In the genomic region with DNA sequence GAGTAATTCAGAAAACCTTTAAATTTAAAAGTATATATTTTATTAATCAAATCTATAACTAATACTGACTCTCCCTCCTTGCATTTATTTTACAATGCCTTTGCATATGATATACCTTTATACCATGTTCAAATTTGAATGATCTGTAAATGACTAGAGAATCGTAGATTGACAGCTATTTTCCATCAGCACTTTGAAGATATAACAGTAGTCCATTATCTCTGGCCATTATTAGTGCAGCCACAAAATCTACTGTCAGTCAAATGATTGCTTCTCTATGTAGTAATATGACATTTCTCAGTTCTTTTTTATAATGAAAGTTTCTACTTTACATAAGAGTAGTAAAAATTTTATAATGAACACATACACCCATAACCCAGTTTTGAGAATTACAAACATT, we compare ENCODE assay signal across 39 cellular contexts.
"Had no signal": no experiment of that assay in that cellular context is flagged by ENCODE, and none has a peak within 500 bp of the region (broad histone marks: within the 10 kb centered on the region; RNA-seq: fewer than 3 reads in every experiment).

No MANE protein-coding gene starts in this region.

- H3K27me3 Mint-ChIP-seq: activated naive CD4-positive, alpha-beta T cell treated with anti-CD3 and anti-CD28 coated beads, Interleukin-2, amount 10 ng/mL, durations not matched to agents 7 days and 5 days; activated naive CD4-positive, alpha-beta T cell treated with anti-CD3 and anti-CD28 coated beads, Interleukin-2, amount 50 U/mL, for 24 hours; activated naive CD8-positive, alpha-beta T cell; activated naive CD8-positive, alpha-beta T cell treated with anti-CD3 and anti-CD28 coated beads for 36 hours; activated naive CD8-positive, alpha-beta T cell treated with anti-CD3 and anti-CD28 coated beads, Interleukin-2, amount 10 ng/mL, durations not matched to agents 7 days and 5 days; activated naive CD8-positive, alpha-beta T cell treated with anti-CD3 and anti-CD28 coated beads, Interleukin-2, amount 50 U/mL, for 24 hours; activated T-cell treated with anti-CD3 and anti-CD28 coated beads, Interleukin-2, amount 50 U/mL, for 24 hours; activated T-helper 17 cell treated with anti-CD3 and anti-CD28 coated beads, Interleukin-2, amount 50 U/mL, for 72 hours; central memory CD8-positive, alpha-beta T cell had no signal

- H3K36me3 ChIP-seq: adrenal gland, ascending aorta, brain microvascular endothelial cell, breast epithelium, cardiac muscle cell had no signal

- H3K9me3 ChIP-seq: adrenal gland, ascending aorta, body of pancreas, breast epithelium had no signal

- H3K4me1 Mint-ChIP-seq: activated naive CD4-positive, alpha-beta T cell treated with anti-CD3 and anti-CD28 coated beads, Interleukin-2, amount 10 ng/mL, durations not matched to agents 7 days and 5 days; activated naive CD4-positive, alpha-beta T cell treated with anti-CD3 and anti-CD28 coated beads, Interleukin-2, amount 50 U/mL, for 24 hours; activated naive CD8-positive, alpha-beta T cell treated with anti-CD3 and anti-CD28 coated beads for 36 hours; activated naive CD8-positive, alpha-beta T cell treated with anti-CD3 and anti-CD28 coated beads, Interleukin-2, amount 10 ng/mL, durations not matched to agents 7 days and 5 days; activated naive CD8-positive, alpha-beta T cell treated with anti-CD3 and anti-CD28 coated beads, Interleukin-2, amount 50 U/mL, for 24 hours; brain; central memory CD8-positive, alpha-beta T cell had no signal

- H3K27ac ChIP-seq: adrenal gland, ascending aorta, body of pancreas, brain microvascular endothelial cell, breast epithelium, cardiac muscle cell had no signal

- DNase-seq: activated effector memory CD4-positive, alpha-beta T cell treated with anti-CD3 and anti-CD28 coated beads, Interleukin-2, amount 50 U/mL, for 16 hours; activated effector memory CD4-positive, alpha-beta T cell treated with Interleukin-2 at 50 U/mL for 16 hours; activated gamma-delta T cell; activated gamma-delta T cell treated with Interleukin-2 at 50 U/mL for 16 hours; activated naive CD4-positive, alpha-beta T cell; activated naive CD4-positive, alpha-beta T cell treated with anti-CD3 and anti-CD28 coated beads for 36 hours; activated naive CD4-positive, alpha-beta T cell treated with anti-CD3 and anti-CD28 coated beads, Interleukin-2, amount 10 ng/mL, durations not matched to agents 7 days and 5 days; activated naive CD4-positive, alpha-beta T cell treated with anti-CD3 and anti-CD28 coated beads, Interleukin-2, amount 50 U/mL, for 16 hours; activated naive CD4-positive, alpha-beta T cell treated with Interleukin-2 at 50 U/mL for 16 hours; activated naive CD8-positive, alpha-beta T cell treated with anti-CD3 and anti-CD28 coated beads for 36 hours; activated naive CD8-positive, alpha-beta T cell treated with anti-CD3 and anti-CD28 coated beads, Interleukin-2, amount 10 ng/mL, durations not matched to agents 7 days and 5 days; activated naive CD8-positive, alpha-beta T cell treated with anti-CD3 and anti-CD28 coated beads, Interleukin-2, amount 50 U/mL, for 24 hours; activated T-cell treated with anti-CD3 and anti-CD28 coated beads, Interleukin-2, amount 50 U/mL, for 24 hours; activated T-cell treated with anti-CD3 and anti-CD28 coated beads, Interleukin-2, amount 50 U/mL, for 4 hours; activated T-cell treated with anti-CD3 and anti-CD28 coated beads, Interleukin-2, amount 50 U/mL, for 48 hours; activated T-cell treated with anti-CD3 and anti-CD28 coated beads, Interleukin-2, amount 50 U/mL, for 72 hours; adrenal gland; amniotic stem cell; amygdala; anterior cingulate cortex; aorta; body of pancreas; brain microvascular endothelial cell; caudate nucleus; central memory CD4-positive, alpha-beta T cell; cerebellar nuclear complex had no signal

- H3K36me3 Mint-ChIP-seq: activated naive CD4-positive, alpha-beta T cell treated with anti-CD3 and anti-CD28 coated beads, Interleukin-2, amount 10 ng/mL, durations not matched to agents 7 days and 5 days; activated naive CD4-positive, alpha-beta T cell treated with anti-CD3 and anti-CD28 coated beads, Interleukin-2, amount 50 U/mL, for 24 hours; activated naive CD4-positive, alpha-beta T cell treated with anti-CD3 and anti-CD28 coated beads, Interleukin-2, amount 50 U/mL, for 72 hours; activated naive CD8-positive, alpha-beta T cell; activated naive CD8-positive, alpha-beta T cell treated with anti-CD3 and anti-CD28 coated beads for 36 hours; activated naive CD8-positive, alpha-beta T cell treated with anti-CD3 and anti-CD28 coated beads, Interleukin-2, amount 10 ng/mL, durations not matched to agents 7 days and 5 days; brain had no signal

- H3K4me1 ChIP-seq: adrenal gland, ascending aorta, body of pancreas, breast epithelium had no signal

- H3K4me3 ChIP-seq: adrenal gland, ascending aorta, body of pancreas, breast epithelium, cardiac muscle cell had no signal

- H3K27ac Mint-ChIP-seq: activated naive CD4-positive, alpha-beta T cell treated with anti-CD3 and anti-CD28 coated beads for 36 hours; activated naive CD4-positive, alpha-beta T cell treated with anti-CD3 and anti-CD28 coated beads, Interleukin-2, amount 10 ng/mL, durations not matched to agents 7 days and 5 days; activated naive CD4-positive, alpha-beta T cell treated with anti-CD3 and anti-CD28 coated beads, Interleukin-2, amount 50 U/mL, for 24 hours; activated naive CD4-positive, alpha-beta T cell treated with anti-CD3 and anti-CD28 coated beads, Interleukin-2, amount 50 U/mL, for 72 hours; activated naive CD8-positive, alpha-beta T cell; activated naive CD8-positive, alpha-beta T cell treated with anti-CD3 and anti-CD28 coated beads for 36 hours; activated naive CD8-positive, alpha-beta T cell treated with anti-CD3 and anti-CD28 coated beads, Interleukin-2, amount 10 ng/mL, durations not matched to agents 7 days and 5 days; activated naive CD8-positive, alpha-beta T cell treated with anti-CD3 and anti-CD28 coated beads, Interleukin-2, amount 50 U/mL, for 24 hours; activated T-cell treated with anti-CD3 and anti-CD28 coated beads, Interleukin-2, amount 50 U/mL, for 24 hours; activated T-cell treated with anti-CD3 and anti-CD28 coated beads, Interleukin-2, amount 50 U/mL, for 72 hours; activated T-helper 1 cell treated with anti-CD3 and anti-CD28 coated beads, Interleukin-12 subunit alpha, Interleukin-12 subunit beta, Interleukin-2, Interleukin-4 antibody, amounts not matched to agents 30 ng/mL and 10 ng/mL and 1 ng/mL, durations not matched to agents 14 hours and 24 hours and 36 hours; activated T-helper 2 cell treated with anti-CD3 and anti-CD28 coated beads, Interferon-gamma antibody, Interleukin-2, Interleukin-4, amounts not matched to agents 10 μg/mL and 5 μg/mL and 100 μg/mL, durations not matched to agents 14 hours and 24 hours and 36 hours; brain had no signal

- ATAC-seq: activated naive CD4-positive, alpha-beta T cell treated with anti-CD3 and anti-CD28 coated beads, Interleukin-2, amount 50 U/mL, for 72 hours; activated naive CD8-positive, alpha-beta T cell treated with anti-CD3 and anti-CD28 coated beads, Interleukin-2, amount 50 U/mL, for 24 hours; activated T-cell treated with anti-CD3 and anti-CD28 coated beads, Interleukin-2, amount 50 U/mL, for 4 hours; activated T-cell treated with anti-CD3 and anti-CD28 coated beads, Interleukin-2, amount 50 U/mL, for 72 hours; activated T-helper 17 cell treated with anti-CD3 and anti-CD28 coated beads, Interleukin-2, amount 50 U/mL, for 72 hours; body of pancreas had no signal

- H3K27me3 ChIP-seq: adrenal gland, ascending aorta, body of pancreas, brain microvascular endothelial cell, breast epithelium, cardiac muscle cell had no signal

- H3K4me3 Mint-ChIP-seq: activated naive CD4-positive, alpha-beta T cell treated with anti-CD3 and anti-CD28 coated beads for 36 hours; activated naive CD4-positive, alpha-beta T cell treated with anti-CD3 and anti-CD28 coated beads, Interleukin-2, amount 10 ng/mL, durations not matched to agents 7 days and 5 days; activated naive CD4-positive, alpha-beta T cell treated with anti-CD3 and anti-CD28 coated beads, Interleukin-2, amount 50 U/mL, for 24 hours; activated naive CD8-positive, alpha-beta T cell; activated naive CD8-positive, alpha-beta T cell treated with anti-CD3 and anti-CD28 coated beads for 36 hours; activated naive CD8-positive, alpha-beta T cell treated with anti-CD3 and anti-CD28 coated beads, Interleukin-2, amount 10 ng/mL, durations not matched to agents 7 days and 5 days; activated naive CD8-positive, alpha-beta T cell treated with anti-CD3 and anti-CD28 coated beads, Interleukin-2, amount 50 U/mL, for 24 hours; activated T-cell treated with anti-CD3 and anti-CD28 coated beads, Interleukin-2, amount 50 U/mL, for 24 hours; activated T-cell treated with anti-CD3 and anti-CD28 coated beads, Interleukin-2, amount 50 U/mL, for 4 hours; activated T-helper 1 cell treated with anti-CD3 and anti-CD28 coated beads, Interleukin-12 subunit alpha, Interleukin-12 subunit beta, Interleukin-2, Interleukin-4 antibody, amounts not matched to agents 30 ng/mL and 10 ng/mL and 1 ng/mL, durations not matched to agents 14 hours and 24 hours and 36 hours; activated T-helper 17 cell treated with anti-CD3 and anti-CD28 coated beads, Interleukin-2, amount 50 U/mL, for 72 hours; brain; central memory CD8-positive, alpha-beta T cell had no signal

- FAIRE-seq: astrocyte, bronchial epithelial cell had no signal
